8 cellular contexts compared by ENCODE assay signal in genomic region chr11:125496465-125496817, GRCh38. TPM values are rescaled to one million over a fixed set of nuclear protein-coding genes. Genes with fewer than 3 reads are reported as not detected.
A peak's percentile ranks its signal among the peaks of the same experiment; 100 is the strongest.
DNase-seq lines count a peak whose midpoint lies in the region; ATAC-seq and TF ChIP-seq lines count a peak whose summit lies in the region.

No MANE protein-coding gene starts in this region.

- H3K27me3 ChIP-seq in left ventricle myocardium inferior (ENCODE audit: low read depth) (peaks cover 7% of the 10 kb centered on the region), rectal smooth muscle tissue (ENCODE audit: control insufficient read depth, insufficient read depth, low read length) (peaks cover 3% of the 10 kb centered on the region)

- H3K27ac ChIP-seq in left ventricle myocardium inferior (replicated peaks) (peak overlapping the region; percentile 75), rectal smooth muscle tissue (ENCODE audit: low read depth, low read length) (peak overlapping the region; percentile 78)

- TF ChIP-seq CTCF in Calu3 (IDR thresholded peaks at IDR 0.05; ENCODE audit: unreplicated experiment): no peak
- no peak for TF ChIP-seq CTCF in activated B cell treated with CpG ODN at 0.5 μM for 24 hours (IDR thresholded peaks at IDR 0.05)
- no peak for TF ChIP-seq CTCF in left ventricle myocardium inferior (IDR thresholded peaks at IDR 0.05; ENCODE audit: borderline replicate concordance)

- H3K27me3 Mint-ChIP-seq in Calu3 (ENCODE audit: unreplicated experiment): peaks cover 54% of the 10 kb centered on the region
- peaks cover 34% of the 10 kb centered on the region for H3K27me3 Mint-ChIP-seq in activated B cell treated with CpG ODN at 0.5 μM for 24 hours

- H3K9me3 Mint-ChIP-seq in Calu3 (ENCODE audit: low read depth, unreplicated experiment) (no peaks in the 10 kb centered on the region), activated B cell treated with CpG ODN at 0.5 μM for 24 hours (no peaks in the 10 kb centered on the region)

- no TSS peak for BruUV-seq in Calu3 (replicated peaks; lab: Mats Ljungman, UMichigan)

- H3K36me3 Mint-ChIP-seq in Calu3 (ENCODE audit: insufficient read depth, unreplicated experiment) (peaks cover 13% of the 10 kb centered on the region), activated B cell treated with CpG ODN at 0.5 μM for 24 hours (ENCODE audit: low read depth) (no peaks in the 10 kb centered on the region)

- H3K27ac Mint-ChIP-seq in Calu3 (ENCODE audit: unreplicated experiment) (peak overlapping the region; percentile 74), activated B cell treated with CpG ODN at 0.5 μM for 24 hours (no peak overlapping the region)

- H3K9ac ChIP-seq in rectal smooth muscle tissue (ENCODE audit: low read length): no peak overlapping the region

- peaks cover 22% of the 10 kb centered on the region for H3K4me1 ChIP-seq in left ventricle myocardium inferior
- H3K4me1 ChIP-seq in rectal smooth muscle tissue (ENCODE audit: control insufficient read depth, insufficient read depth, low read length): no peaks in the 10 kb centered on the region

- H3K4me3 ChIP-seq in left ventricle myocardium inferior (peak overlapping the region; percentile 78), rectal smooth muscle tissue (ENCODE audit: low read length) (peak overlapping the region; percentile 63)

- CTCF ChIA-PET in Calu3 (lab: Charles Lee): interaction anchor here (0.6 kb wide), 1 partner anchor 15 kb away, joined by 5 read pairs; no protein-coding TSS in a partner anchor
- CTCF ChIA-PET in activated B cell treated with CpG ODN at 0.5 μM for 24 hours (lab: Charles Lee): no interaction called here

- H3K4me3 Mint-ChIP-seq in Calu3 (ENCODE audit: low read depth, unreplicated experiment) (peak overlapping the region; percentile 86), activated B cell treated with CpG ODN at 0.5 μM for 24 hours (peak overlapping the region; percentile 85)

- no peaks in the 10 kb centered on the region for H3K9me3 ChIP-seq in left ventricle myocardium inferior (replicated peaks)

- no peak for DNase-seq in Calu3
- no peak for DNase-seq in activated B cell treated with CpG ODN at 0.5 μM for 24 hours
- no peak for DNase-seq in left ventricle myocardium inferior
- no peak for DNase-seq in DMS153 (lab: John Stamatoyannopoulos, UW)

- H3K36me3 ChIP-seq in left ventricle myocardium inferior: no peaks in the 10 kb centered on the region
- no peaks in the 10 kb centered on the region for H3K36me3 ChIP-seq in rectal smooth muscle tissue (ENCODE audit: control insufficient read depth, insufficient read depth, low read length)

- intact Hi-C loops in Calu3 (cut with micrococcal nuclease; ENCODE audit: unreplicated experiment) (no loop called here), activated B cell treated with CpG ODN at 0.5 μM for 24 hours (cut with micrococcal nuclease) (loop anchor here (1.0 kb wide), 1 partner anchor 18 kb away; no protein-coding TSS in a partner anchor), left ventricle myocardium inferior (cut with micrococcal nuclease) (no loop called here)

- POLR2A ChIA-PET in activated B cell treated with CpG ODN at 0.5 μM for 24 hours (lab: Charles Lee): interaction anchor here (1.2 to 2.6 kb wide), 3 partner anchors 9 to 17 kb away, joined by 4 to 17 read pairs (median 5); no protein-coding TSS in a partner anchor

- ATAC-seq in activated B cell treated with CpG ODN at 0.5 μM for 24 hours (ENCODE audit: low read depth) (no peak), HG03280 (IDR thresholded peaks at IDR 0.05; ENCODE audit: unreplicated experiment) (no peak), HG02970 (IDR thresholded peaks at IDR 0.05; ENCODE audit: low FRiP score, unreplicated experiment) (no peak), HG03469 (IDR thresholded peaks at IDR 0.05; ENCODE audit: unreplicated experiment) (no peak)

- H3K4me1 Mint-ChIP-seq in Calu3 (ENCODE audit: low read depth, unreplicated experiment) (peaks cover 5% of the 10 kb centered on the region), activated B cell treated with CpG ODN at 0.5 μM for 24 hours (peaks cover 24% of the 10 kb centered on the region)

RNA-seq across cellular contexts. Expression of gene FEZ1, which starts 0.4 kb away (rescaled TPM):
- total RNA-seq in Calu3 (2022): 3.5 and 6.6 TPM in 2 replicates
- 8.4 and 9.4 TPM in 2 replicates for total RNA-seq in activated B cell treated with CpG ODN at 0.5 μM for 24 hours
- total RNA-seq in left ventricle myocardium inferior: 29.2 TPM
